ENCODE assay signal across 23 cellular contexts in genomic region chr20:49781676-49782075, GRCh38. TPM values are rescaled to one million over a fixed set of nuclear protein-coding genes. Genes with fewer than 3 reads are reported as not detected.
DNase-seq lines count a peak whose midpoint lies in the region; ATAC-seq, FAIRE-seq and TF ChIP-seq lines count a peak whose summit lies in the region.
"Had no signal": no experiment of that assay in that cellular context is flagged by ENCODE, and none has a peak within 500 bp of the region (broad histone marks: within the 10 kb centered on the region; RNA-seq: fewer than 3 reads in every experiment).

No MANE protein-coding gene starts in this region.

- no peak overlapping the region for H3K4me3 ChIP-seq in K562
- H3K4me3 ChIP-seq: BLaER1, GM12878, GM23248 had no signal

- TF ChIP-seq POLR2A in K562 (conservative IDR thresholded peaks at IDR 0.05): no peak

- peaks cover 28% of the 10 kb centered on the region for H3K4me1 Mint-ChIP-seq in T-helper 2 cell treated with Interferon-gamma antibody and Interleukin-4, amounts not matched to agents 5 μg/mL and 100 μg/mL, for 36 hours (ENCODE audit: low read depth)

- peaks cover 9 to 18% of the 10 kb centered on the region in 2 experiments for H3K4me1 ChIP-seq in K562 (replicated peaks in 1 of 2; ENCODE audit: control insufficient read depth in 2 of 2, insufficient read depth in 2 of 2, low read length in 2 of 2)
- H3K4me1 ChIP-seq: Caco-2 had no signal

- intact Hi-C loops in K562 (cut with micrococcal nuclease): no loop called here

- no peak for FAIRE-seq in K562 (lab: Jason Lieb, UNC)
- FAIRE-seq: A204.1, G401.6, GM12878, GM19239, H1 had no signal

- no peak for TF ChIP-seq EP300 in K562 (IDR thresholded peaks at IDR 0.05; ENCODE audit: low read length)

- no peak for TF ChIP-seq CTCF in K562 (IDR thresholded peaks at IDR 0.05 in 2 of 3, conservative IDR thresholded peaks at IDR 0.05 in 1 of 3; ENCODE audit: insufficient read depth in 2 of 3, low read depth in 1 of 3, low read length in 3 of 3)

- H3K9ac ChIP-seq in K562 (ENCODE audit: insufficient read depth in 1 of 2, low read depth in 2 of 2, low read length in 2 of 2): no peak overlapping the region
- H3K9ac ChIP-seq: BLaER1, GM23248 had no signal

- H3K79me2 ChIP-seq in K562 (ENCODE audit: control insufficient read depth, insufficient read depth, low read length): no peaks in the 10 kb centered on the region

- CTCF ChIA-PET in K562 (lab: Yijun Ruan, JAX; ENCODE audit: low intra/inter-chr PET ratio): no interaction called here

- no peak for ATAC-seq in K562
- ATAC-seq: CD8-positive, alpha-beta T cell; GM12878 had no signal

- H3K27ac Mint-ChIP-seq in T-helper 2 cell treated with Interferon-gamma antibody and Interleukin-4, amounts not matched to agents 5 μg/mL and 100 μg/mL, for 36 hours: peak overlapping the region; percentile 15
- H3K27ac Mint-ChIP-seq: B cell; CD8-positive, alpha-beta T cell had no signal

- H3K36me3 Mint-ChIP-seq in T-helper 2 cell treated with Interferon-gamma antibody and Interleukin-4, amounts not matched to agents 5 μg/mL and 100 μg/mL, for 36 hours (ENCODE audit: low read depth): no peaks in the 10 kb centered on the region
- H3K36me3 Mint-ChIP-seq: CD4-positive, CD25-positive, alpha-beta regulatory T cell; CD8-positive, alpha-beta T cell had no signal

- no peak overlapping the region for H3K27ac ChIP-seq in K562 (ENCODE audit: extremely low read depth, low read depth, low read length)
- H3K27ac ChIP-seq: 22Rv1, BLaER1, C4-2B, GM23248 had no signal

- no peaks in the 10 kb centered on the region for H4K20me1 ChIP-seq in K562 (replicated peaks; ENCODE audit: control insufficient read depth, insufficient read depth, low read length)
- H4K20me1 ChIP-seq: BLaER1 had no signal

- H3K4me2 ChIP-seq in K562 (ENCODE audit: insufficient read depth, low read length): no peak overlapping the region
- H3K4me2 ChIP-seq: BLaER1 had no signal

- peak overlapping the region; percentile 1; the same call in 1 of the 2 replicates for H2AFZ ChIP-seq in K562 (ENCODE audit: low read depth, low read length)
- H2AFZ ChIP-seq: GM23248 had no signal

- H3K9me1 ChIP-seq in K562 (ENCODE audit: control insufficient read depth, insufficient read depth, low read length): no peaks in the 10 kb centered on the region

- no TSS peak for BruUV-seq in K562 (replicated peaks; lab: Mats Ljungman, UMichigan)

- H3K27me3 ChIP-seq in K562 (ENCODE audit: control insufficient read depth in 2 of 2, insufficient read depth in 2 of 2, low read length in 2 of 2): no peaks in the 10 kb centered on the region
- H3K27me3 ChIP-seq: BLaER1 had no signal

- 93% methylated on average over 3 of the region's 3 CpGs for WGBS in K562 (ENCODE audit: insufficient coverage, low coverage, missing lambda C conversion rate)

- no peaks in the 10 kb centered on the region for H3K9me3 ChIP-seq in K562 (replicated peaks; ENCODE audit: control insufficient read depth, insufficient read depth, low read depth, low read length)
- H3K9me3 ChIP-seq: BLaER1, Caco-2 had no signal

- POLR2A ChIA-PET in K562 (lab: Yijun Ruan, JAX): no interaction called here

- no peaks in the 10 kb centered on the region for H3K36me3 ChIP-seq in K562 (ENCODE audit: control insufficient read depth, insufficient read depth, low read length)
- H3K36me3 ChIP-seq: BLaER1 had no signal

- DNase-seq in T-helper 2 cell treated with Interferon-gamma antibody and Interleukin-4, amounts not matched to agents 5 μg/mL and 100 μg/mL, for 36 hours (ENCODE audit: low spot score): no peak
- DNase-seq in T-helper 2 cell (no peak), OCI-M1 (lab: John Stamatoyannopoulos, UW) (peak; percentile 13), K562 (ENCODE audit: extremely low read depth in 1 of 4, low spot score in 3 of 4) (no peak), NCI-H2107 (lab: John Stamatoyannopoulos, UW) (no peak), RPMI8226 (no peak)
- DNase-seq: Caco-2; CD4-positive, CD25-positive, alpha-beta regulatory T cell; CD8-positive, alpha-beta T cell; DMS153; DND-41; GM23248; H7; HCEC 1CT had no signal

- peak overlapping the region; percentile 59 for H3K4me3 Mint-ChIP-seq in T-helper 2 cell treated with Interferon-gamma antibody and Interleukin-4, amounts not matched to agents 5 μg/mL and 100 μg/mL, for 36 hours
- H3K4me3 Mint-ChIP-seq: B cell; CD4-positive, CD25-positive, alpha-beta regulatory T cell; CD8-positive, alpha-beta T cell had no signal

- no peak for TF ChIP-seq RAD21 in K562 (CRISPR knock-in tag; conservative IDR thresholded peaks at IDR 0.05 in 1 of 2, IDR thresholded peaks at IDR 0.05 in 1 of 2)

- in situ Hi-C loops in K562 (cut with MboI): no loop called here

- H3K9me3 Mint-ChIP-seq in T-helper 2 cell treated with Interferon-gamma antibody and Interleukin-4, amounts not matched to agents 5 μg/mL and 100 μg/mL, for 36 hours: peaks cover 3% of the 10 kb centered on the region
- H3K9me3 Mint-ChIP-seq: CD4-positive, CD25-positive, alpha-beta regulatory T cell; CD8-positive, alpha-beta T cell had no signal

- no peaks in the 10 kb centered on the region for H3K27me3 Mint-ChIP-seq in T-helper 2 cell treated with Interferon-gamma antibody and Interleukin-4, amounts not matched to agents 5 μg/mL and 100 μg/mL, for 36 hours (ENCODE audit: low read depth)
- H3K27me3 Mint-ChIP-seq: B cell had no signal

TF ChIP-seq in K562, 482 proteins besides CTCF, POLR2A, EP300 and RAD21:
- TF ChIP-seq CTBP1 (IDR thresholded peaks at IDR 0.05; ENCODE audit: borderline replicate concordance) (no peak), KDM1A (IDR thresholded peaks at IDR 0.05) (peak; percentile 60 to 79), SNRNP70 (optimal IDR thresholded peaks at IDR 0.05; ENCODE audit: low read depth, low read length) (no peak), RFX5 (IDR thresholded peaks at IDR 0.05; ENCODE audit: low read depth, low read length) (no peak), TEAD2 (tag; IDR thresholded peaks at IDR 0.05) (no peak), CBFA2T2 (conservative IDR thresholded peaks at IDR 0.05) (no peak), BCOR (IDR thresholded peaks at IDR 0.05) (peak; percentile 91), CHD4 (IDR thresholded peaks at IDR 0.05; ENCODE audit: insufficient read depth, insufficient replicate concordance, low read depth, low read length, poor library complexity, severe bottlenecking) (peak; percentile 55), RBM25 (IDR thresholded peaks at IDR 0.05; ENCODE audit: low read depth, low read length, severe bottlenecking) (peak; percentile 93), ADNP (tag; IDR thresholded peaks at IDR 0.05) (0 out of 2 replicates have a peak, but pooled peaks have one; percentile 50), MLLT1 (IDR thresholded peaks at IDR 0.05) (no peak)

RNA-seq across cellular contexts. Expression of gene SLC9A8, which starts 31.0 kb away (rescaled TPM):
- 30.2 and 34.7 TPM in 2 replicates for total RNA-seq in K562 (2011; cell fraction: chromatin; rRNA removed; ENCODE audit: low replicate concordance)
- total RNA-seq in K562 (2011; cell fraction: nucleolus; rRNA removed): 26.8 and 36.1 TPM in 2 replicates
- 19.1 and 25.0 TPM in 2 replicates for total RNA-seq in K562 (2011; cell fraction: nucleoplasm; rRNA removed)
- total RNA-seq in K562 (2014; rRNA removed): 5.0 and 11.7 TPM in 2 replicates
- 4.9 and 5.9 TPM in 2 replicates for total RNA-seq in K562 (2014; rRNA removed; fragmentation: Illumina TruSeq; extraction: Trizol)
- total RNA-seq in K562 (2015; rRNA removed; fragmentation: Illumina TruSeq; extraction: Trizol): 4.9 and 9.7 TPM in 2 replicates
- 8.0 and 8.8 TPM in 2 replicates for total RNA-seq in K562 (2021)
- 2.9 and 4.4 TPM in 2 replicates for polyA plus RNA-seq in K562 (2011; rRNA removed)
- 2.6 TPM in 2 replicates for polyA plus RNA-seq in K562 (2011; cell fraction: cytosol; rRNA removed)
- 16.6 and 24.2 TPM in 2 replicates for polyA plus RNA-seq in K562 (2011; cell fraction: nucleus; rRNA removed)
- polyA plus RNA-seq in K562 (2012): 5.3 and 9.7 TPM in 2 replicates
- polyA plus RNA-seq in K562 (2014; fragmentation: Illumina TruSeq; extraction: Trizol): 5.7 and 6.3 TPM in 2 replicates
- under 1 TPM; 0.56 to 0.76 TPM for polyA plus RNA-seq in K562 (2014; fragmentation: Nextera tagmentation; extraction: Ambion mirVana)
- polyA plus RNA-seq in K562 (2014; rRNA removed): 4.7 and 5.4 TPM in 2 replicates
- polyA minus RNA-seq in K562 (2011; rRNA and poly(A)+ RNA removed): 16.2 and 17.9 TPM in 2 replicates
- 1.8 and 3.2 TPM in 2 replicates for polyA minus RNA-seq in K562 (2011; cell fraction: cytosol; rRNA and poly(A)+ RNA removed)
- polyA minus RNA-seq in K562 (2011; cell fraction: nucleus; rRNA and poly(A)+ RNA removed): 17.5 and 25.3 TPM in 2 replicates
